Comparison of ENCODE assay signal across 8 cellular contexts in genomic region chr1:26959722-26960624, GRCh38. TPM values are rescaled to one million over a fixed set of nuclear protein-coding genes. Genes with fewer than 3 reads are reported as not detected.
DNase-seq lines count a peak whose midpoint lies in the region; ATAC-seq and TF ChIP-seq lines count a peak whose summit lies in the region.

KDF1 (minus strand) TSS chr1:26960468; CDS start chr1:26952380, 8,088 bp downstream.

- no peaks in the 10 kb centered on the region for H3K79me2 ChIP-seq in OCI-LY1 (ENCODE audit: insufficient read depth, low read length)

- H3K4me3 ChIP-seq in GM06990 (replicated peaks; ENCODE audit: low read depth, low read length) = peak within 1 kb of the TSS; percentile 41
- peak within 1 kb of the TSS; percentile 84 for H3K4me3 ChIP-seq in OCI-LY1 (ENCODE audit: low read depth, low read length, poor library complexity, severe bottlenecking)
- peak within 1 kb of the TSS; percentile 88 for H3K4me3 ChIP-seq in iPS-11a (ENCODE audit: low read depth, low read length)

- peak; percentile 5 for TF ChIP-seq CTCF in GM06990 (IDR thresholded peaks at IDR 0.05; ENCODE audit: insufficient read depth, low read length, poor library complexity, severe bottlenecking)
- TF ChIP-seq CTCF in OCI-LY1 (IDR thresholded peaks at IDR 0.05; ENCODE audit: low read length) = peak; percentile 30; the same call in 1 of the 2 replicates

- H3K27me3 ChIP-seq in GM06990 (replicated peaks; ENCODE audit: control insufficient read depth, insufficient read depth, low read length) (peaks cover 2% of the 10 kb centered on the region), OCI-LY1 (ENCODE audit: insufficient read depth, low read length) (peaks cover 10% of the 10 kb centered on the region; the same call in 1 of the 2 replicates)

- 0 out of 2 replicates have a peak within 1 kb of the TSS, but pooled peaks have one; percentile 46 for H2AFZ ChIP-seq in OCI-LY1 (ENCODE audit: low read length)

- H3K36me3 ChIP-seq in GM06990 (ENCODE audit: control insufficient read depth, insufficient read depth, low read length) = no peaks in the 10 kb centered on the region
- peaks cover 4% of the 10 kb centered on the region; the same call in 1 of the 2 replicates for H3K36me3 ChIP-seq in OCI-LY1 (ENCODE audit: insufficient read depth, low read length)

- H3K4me2 ChIP-seq in OCI-LY1 (ENCODE audit: low read length) = peak within 1 kb of the TSS; percentile 95

- H3K27ac Mint-ChIP-seq in activated naive CD4-positive, alpha-beta T cell treated with anti-CD3 and anti-CD28 coated beads, Interleukin-2, amount 50 U/mL, for 72 hours = no peak within 1 kb of the TSS

- peak within 1 kb of the TSS; percentile 73 for H3K9ac ChIP-seq in OCI-LY1 (ENCODE audit: low read length)

- DNase-seq in GM06990 (ENCODE audit: extremely low read depth, insufficient read length) (peak; percentile 33), NOMO-1 treated with dmso at 0.1 percent for 144 hours (lab: John Stamatoyannopoulos, UW; ENCODE audit: unreplicated experiment) (no peak)
- DNase-seq in activated naive CD4-positive, alpha-beta T cell treated with anti-CD3 and anti-CD28 coated beads, Interleukin-2, amount 50 U/mL, for 72 hours (ENCODE audit: low spot score in 2 of 2) = peak in 1 of 2 donors; percentile 43
- DNase-seq in stimulated activated CD4-positive, alpha-beta T cell treated with anti-CD3 and anti-CD28 coated beads, Interleukin-1b, Interleukin-23, amount 100 ng/mL, for 48 hours = peak; percentile 16

- H3K4me1 ChIP-seq in OCI-LY1 (ENCODE audit: insufficient read depth, low read length, severe bottlenecking) = peaks cover 12% of the 10 kb centered on the region

- H3K9me2 ChIP-seq in OCI-LY1 (ENCODE audit: low read depth, low read length) = no peaks in the 10 kb centered on the region

- H4K20me1 ChIP-seq in OCI-LY1 (ENCODE audit: insufficient read depth, low read length) = no peaks in the 10 kb centered on the region

- H3K9me3 ChIP-seq in OCI-LY1 (ENCODE audit: low read length) = peaks cover 8% of the 10 kb centered on the region; the same call in 1 of the 2 replicates

- ATAC-seq in activated naive CD4-positive, alpha-beta T cell treated with anti-CD3 and anti-CD28 coated beads, Interleukin-2, amount 50 U/mL, for 72 hours = peak; percentile 54 to 72
- ATAC-seq in GM21825 (IDR thresholded peaks at IDR 0.05; ENCODE audit: unreplicated experiment) (no peak), HG03159 (IDR thresholded peaks at IDR 0.05; ENCODE audit: unreplicated experiment) (no peak)

- H3F3A ChIP-seq in OCI-LY1 (ENCODE audit: insufficient read depth, low read length) = no peaks in the 10 kb centered on the region

- H3K36me3 Mint-ChIP-seq in activated naive CD4-positive, alpha-beta T cell treated with anti-CD3 and anti-CD28 coated beads, Interleukin-2, amount 50 U/mL, for 72 hours = peaks cover 0 to 5% of the 10 kb centered on the region in 2 donors

- H3K27ac ChIP-seq in OCI-LY1 (ENCODE audit: low read depth, low read length, poor library complexity, severe bottlenecking) = no peak within 1 kb of the TSS

- H3K9me3 Mint-ChIP-seq in activated naive CD4-positive, alpha-beta T cell treated with anti-CD3 and anti-CD28 coated beads, Interleukin-2, amount 50 U/mL, for 72 hours = no peaks in the 10 kb centered on the region

RNA-seq across cellular contexts. Expression of gene KDF1, which starts in this region (rescaled TPM):
- under 1 TPM in 1 of 2 donors, not detected in 1; 0.27 TPM for total RNA-seq in activated naive CD4-positive, alpha-beta T cell treated with anti-CD3 and anti-CD28 coated beads, Interleukin-2, amount 50 U/mL, for 72 hours

Comparison
In these comparisons a context has a peak if more than half of its experiments do, and no peak if none do; other contexts are left out.
1. Peak in ATAC-seq in activated naive CD4-positive, alpha-beta T cell treated with anti-CD3 and anti-CD28 coated beads, Interleukin-2, amount 50 U/mL, for 72 hours; RNA of the gene not detected or under 1 TPM.